ENCODE assay signal across 8 cellular contexts in the genomic region with DNA sequence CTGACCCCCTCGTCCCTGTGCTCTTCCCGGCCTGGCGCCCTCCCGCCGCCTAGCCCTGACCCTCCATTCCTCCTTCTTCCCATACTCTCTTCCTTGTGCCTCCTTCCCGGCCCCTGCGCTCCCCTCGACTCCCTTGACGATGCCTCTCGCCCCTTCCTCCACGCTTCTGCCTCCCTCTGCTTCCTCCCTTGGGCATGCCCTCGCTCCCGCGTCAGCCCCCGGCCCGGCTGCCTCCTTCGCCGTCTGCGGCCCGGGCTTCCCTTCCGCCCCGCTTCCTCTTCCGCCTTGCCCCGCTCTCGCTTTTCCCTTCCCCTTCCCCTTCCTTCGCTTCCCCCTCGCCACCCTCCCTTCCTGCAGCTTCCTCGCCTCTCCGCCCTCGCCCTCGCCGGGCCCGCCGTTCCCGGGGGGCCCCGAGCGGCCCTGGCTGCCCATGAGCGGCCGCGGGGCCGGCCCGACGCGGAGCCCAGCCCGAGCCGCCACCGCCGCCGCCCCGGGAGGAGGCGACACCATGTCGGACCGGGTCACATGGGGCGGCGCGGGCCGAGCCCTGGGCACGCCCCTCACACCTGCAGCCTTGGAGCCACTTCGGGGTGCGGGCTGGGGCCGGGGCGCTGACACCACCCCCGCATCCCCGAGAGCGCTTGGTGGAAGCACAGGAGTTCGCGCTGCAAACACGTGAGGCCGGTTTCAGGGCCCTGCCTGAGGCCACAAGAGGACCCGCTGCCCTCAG. TPM values are rescaled to one million over a fixed set of nuclear protein-coding genes. Genes with fewer than 3 reads are reported as not detected.
DNase-seq lines count a peak whose midpoint lies in the region; ATAC-seq and TF ChIP-seq lines count a peak whose summit lies in the region.

A gene with protein sequence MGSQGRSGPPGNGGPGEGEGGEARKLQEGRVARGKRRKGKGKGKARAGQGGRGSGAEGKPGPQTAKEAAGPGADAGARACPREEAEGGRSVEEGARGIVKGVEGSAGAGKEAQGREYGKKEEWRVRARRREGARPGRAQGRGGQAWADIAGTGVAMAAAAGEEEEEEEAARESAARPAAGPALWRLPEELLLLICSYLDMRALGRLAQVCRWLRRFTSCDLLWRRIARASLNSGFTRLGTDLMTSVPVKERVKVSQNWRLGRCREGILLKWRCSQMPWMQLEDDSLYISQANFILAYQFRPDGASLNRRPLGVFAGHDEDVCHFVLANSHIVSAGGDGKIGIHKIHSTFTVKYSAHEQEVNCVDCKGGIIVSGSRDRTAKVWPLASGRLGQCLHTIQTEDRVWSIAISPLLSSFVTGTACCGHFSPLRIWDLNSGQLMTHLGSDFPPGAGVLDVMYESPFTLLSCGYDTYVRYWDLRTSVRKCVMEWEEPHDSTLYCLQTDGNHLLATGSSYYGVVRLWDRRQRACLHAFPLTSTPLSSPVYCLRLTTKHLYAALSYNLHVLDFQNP (minus strand): TSS at position 497 of the 730 bp plus-strand sequence. CDS start 65 bp downstream, at position 432.

- peak within 1 kb of the TSS; percentile 99 for H3K27ac ChIP-seq in CD4-positive, alpha-beta memory T cell (ENCODE audit: low read depth, low read length)
- H3K27ac ChIP-seq in heart left ventricle, result peak within 1 kb of the TSS; percentile 92 to 99 (median 96)
- peak within 1 kb of the TSS; percentile 95 to 100 (median 99) for H3K27ac ChIP-seq in upper lobe of left lung

- H3K36me3 Mint-ChIP-seq in CD4-positive, alpha-beta memory T cell, result peaks cover 0 to 18% of the 10 kb centered on the region in 2 donors

- H3K27me3 ChIP-seq in CD4-positive, alpha-beta memory T cell (ENCODE audit: insufficient read depth, low read length), result no peaks in the 10 kb centered on the region
- H3K27me3 ChIP-seq in heart left ventricle (no peaks in the 10 kb centered on the region), upper lobe of left lung (no peaks in the 10 kb centered on the region)

- H3K4me1 ChIP-seq in CD4-positive, alpha-beta memory T cell (ENCODE audit: insufficient read depth, low read length), result peaks cover 46% of the 10 kb centered on the region
- H3K4me1 ChIP-seq in heart left ventricle (peaks cover 0 to 47% (median 36%) of the 10 kb centered on the region in 12 donors), upper lobe of left lung (peaks cover 23 to 44% (median 39%) of the 10 kb centered on the region in 4 donors)

- H3K9me3 Mint-ChIP-seq in CD4-positive, alpha-beta memory T cell, result no peaks in the 10 kb centered on the region

- ATAC-seq in GM19397 (IDR thresholded peaks at IDR 0.05; ENCODE audit: unreplicated experiment), result peak; percentile 60
- peak; percentile 37 for ATAC-seq in HG03565 (IDR thresholded peaks at IDR 0.05; ENCODE audit: unreplicated experiment)
- peak; percentile 64 to 86 (median 82) for ATAC-seq in heart left ventricle
- peak; percentile 75 to 86 for ATAC-seq in upper lobe of left lung (ENCODE audit: low FRiP score in 2 of 2)

- POLR2A ChIA-PET in CD4-positive, alpha-beta memory T cell (lab: Charles Lee; ENCODE audit: partially characterized antibody), result interaction anchor here (0.8 to 2.4 kb wide), 8 partner anchors 8 to 124 kb away, joined by 3 to 12 read pairs (median 4); a partner anchor contains a TSS

- WGBS in heart left ventricle, 4 donors, result 1 to 3% (median 3%) methylated on average over 36 to 70 of the region's 70 CpGs
- 0 to 3% methylated on average over 37 to 58 of the region's 70 CpGs for WGBS in upper lobe of left lung, 2 donors

- H3K4me1 Mint-ChIP-seq in CD4-positive, alpha-beta memory T cell, result peaks cover 27 to 52% (median 36%) of the 10 kb centered on the region in 4 donors

- H3K36me3 ChIP-seq in CD4-positive, alpha-beta memory T cell (ENCODE audit: insufficient read depth, low read length), result no peaks in the 10 kb centered on the region
- H3K36me3 ChIP-seq in heart left ventricle (peaks cover 0 to 6% (median 0%) of the 10 kb centered on the region in 9 donors), upper lobe of left lung (no peaks in the 10 kb centered on the region)

- peak; percentile 68 to 77 (median 76) for DNase-seq in CD4-positive, alpha-beta memory T cell
- DNase-seq in SW 1271 (lab: John Stamatoyannopoulos, UW) (peak; percentile 11 to 42), heart left ventricle (peak; percentile 61 to 85 (median 67)), posterior vena cava (ENCODE audit: low spot score) (peak; percentile 90), upper lobe of left lung (peak; percentile 72 to 94)
- DNase-seq in activated naive CD8-positive, alpha-beta T cell treated with anti-CD3 and anti-CD28 coated beads, Interleukin-2, amount 50 U/mL, for 16 hours (ENCODE audit: low read depth, low spot score), result peak; percentile 44

- intact Hi-C loops in CD4-positive, alpha-beta memory T cell (cut with micrococcal nuclease), result loop anchor here (2.0 kb wide), 1 partner anchor 86 kb away; no protein-coding TSS in a partner anchor
- intact Hi-C loops in heart left ventricle (cut with DNase I), result loop anchor here in 1 of 10 donors (10.0 kb wide), 1 partner anchor 90 kb away; no protein-coding TSS in a partner anchor
- intact Hi-C loops in posterior vena cava (cut with DNase I), result no loop called here

- TF ChIP-seq POLR2A in heart left ventricle (IDR thresholded peaks at IDR 0.05) (peak; percentile 23 to 37), upper lobe of left lung (IDR thresholded peaks at IDR 0.05) (peak in 2 of 4 donors; percentile 72 to 76)

- H3K4me3 ChIP-seq in CD4-positive, alpha-beta memory T cell (ENCODE audit: low read length in 2 of 2), result peak within 1 kb of the TSS; percentile 86 to 87
- H3K4me3 ChIP-seq in heart left ventricle (peak within 1 kb of the TSS; percentile 69 to 93 (median 86)), upper lobe of left lung (peak within 1 kb of the TSS; percentile 43 to 94 (median 81))

- CTCF ChIA-PET in CD4-positive, alpha-beta memory T cell (lab: Charles Lee; ENCODE audit: partially characterized antibody), result interaction anchor here (1.3 kb wide), 1 partner anchor 86 kb away, joined by 4 read pairs; no protein-coding TSS in a partner anchor

- TF ChIP-seq CTCF in heart left ventricle (IDR thresholded peaks at IDR 0.05) (no peak), upper lobe of left lung (IDR thresholded peaks at IDR 0.05) (no peak)

- no peaks in the 10 kb centered on the region for H3K27me3 Mint-ChIP-seq in CD4-positive, alpha-beta memory T cell

- TF ChIP-seq EP300 in upper lobe of left lung (IDR thresholded peaks at IDR 0.05), result no peak

- peak within 1 kb of the TSS; percentile 97 to 99 (median 99) for H3K27ac Mint-ChIP-seq in CD4-positive, alpha-beta memory T cell

- H3K4me3 Mint-ChIP-seq in CD4-positive, alpha-beta memory T cell, result peak within 1 kb of the TSS; percentile 93 to 99 (median 96)

- no peaks in the 10 kb centered on the region for H3K9me3 ChIP-seq in CD4-positive, alpha-beta memory T cell (ENCODE audit: control insufficient read depth in 1 of 2, low read length in 2 of 2)
- H3K9me3 ChIP-seq in heart left ventricle (no peaks in the 10 kb centered on the region), upper lobe of left lung (no peaks in the 10 kb centered on the region)

RNA-seq across cellular contexts. Expression of the gene that starts here (rescaled TPM):
- total RNA-seq in CD4-positive, alpha-beta memory T cell, result 10 to 100 TPM; 84.9 to 96.6 TPM
- polyA plus RNA-seq in CD4-positive, alpha-beta memory T cell, result 1 to 10 TPM; 5.1 to 8.5 TPM
- total RNA-seq in heart left ventricle (100 to 1,000 TPM in 1 of 9 donors, 10 to 100 TPM in 8; 69.7 to 116 (median 80.9) TPM), posterior vena cava (10 to 100 TPM; 69.3 to 75.1 TPM), upper lobe of left lung (100 to 1,000 TPM in 2 of 6 donors, 10 to 100 TPM in 4; 75.2 to 223 (median 88.5) TPM)
- polyA plus RNA-seq in heart left ventricle, result 10 to 100 TPM; 35.8 to 82.9 TPM

Comparison
In these comparisons a context has a peak if more than half of its experiments do, and no peak if none do; other contexts are left out.
1. Peak in every context shown above with its lines: DNase-seq, ATAC-seq, H3K4me3 ChIP-seq and H3K27ac ChIP-seq.
2. DNase-seq: peak in every context shown above with its lines; median percentile 90 in posterior vena cava; 83 in upper lobe of left lung; 76 in CD4-positive, alpha-beta memory T cell; 67 in heart left ventricle; 44 in activated naive CD8-positive, alpha-beta T cell treated with anti-CD3 and anti-CD28 coated beads, Interleukin-2, amount 50 U/mL, for 16 hours; 26 in SW 1271.